ENCODE assay signal across 7 cellular contexts in genomic region chr12:51216652-51217051, GRCh38. TPM values are rescaled to one million over a fixed set of nuclear protein-coding genes. Genes with fewer than 3 reads are reported as not detected.
DNase-seq lines count a peak whose midpoint lies in the region; ATAC-seq and TF ChIP-seq lines count a peak whose summit lies in the region.

No MANE protein-coding gene starts in this region.

- no peak for ATAC-seq in activated T-helper 17 cell treated with anti-CD3 and anti-CD28 coated beads, Interleukin-2, amount 50 U/mL, for 72 hours (replicated peaks)
- ATAC-seq in stimulated activated naive B cell treated with anti-CD40 and anti-IgM and Interleukin-4, amounts not matched to agents 10 μg/mL and 1 μg/mL and 100 μg/mL, for 72 hours (replicated peaks) = no peak
- ATAC-seq in HG02798 (IDR thresholded peaks at IDR 0.05; ENCODE audit: poor library complexity, unreplicated experiment) (no peak), HG03097 (IDR thresholded peaks at IDR 0.05; ENCODE audit: low FRiP score, unreplicated experiment) (no peak)

- no peak overlapping the region for H3K27ac ChIP-seq in iPS-20b (ENCODE audit: low read length)

- TF ChIP-seq CTCF in HFF-Myc (IDR thresholded peaks at IDR 0.05; ENCODE audit: low read depth, low read length, missing control alignments) = no peak

- peaks cover 7% of the 10 kb centered on the region for H3K36me3 Mint-ChIP-seq in activated T-helper 17 cell treated with anti-CD3 and anti-CD28 coated beads, Interleukin-2, amount 50 U/mL, for 72 hours (ENCODE audit: low read depth)
- peaks cover 4 to 5% of the 10 kb centered on the region in 2 donors for H3K36me3 Mint-ChIP-seq in stimulated activated naive B cell treated with anti-CD40 and anti-IgM and Interleukin-4, amounts not matched to agents 10 μg/mL and 1 μg/mL and 100 μg/mL, for 72 hours

- no peaks in the 10 kb centered on the region for H3K27me3 Mint-ChIP-seq in activated T-helper 17 cell treated with anti-CD3 and anti-CD28 coated beads, Interleukin-2, amount 50 U/mL, for 72 hours
- no peaks in the 10 kb centered on the region for H3K27me3 Mint-ChIP-seq in stimulated activated naive B cell treated with anti-CD40 and anti-IgM and Interleukin-4, amounts not matched to agents 10 μg/mL and 1 μg/mL and 100 μg/mL, for 72 hours

- H3K27ac Mint-ChIP-seq in activated T-helper 17 cell treated with anti-CD3 and anti-CD28 coated beads, Interleukin-2, amount 50 U/mL, for 72 hours = peak overlapping the region; percentile 79
- peak overlapping the region; percentile 56 for H3K27ac Mint-ChIP-seq in stimulated activated naive B cell treated with anti-CD40 and anti-IgM and Interleukin-4, amounts not matched to agents 10 μg/mL and 1 μg/mL and 100 μg/mL, for 72 hours

- H3K4me1 Mint-ChIP-seq in activated T-helper 17 cell treated with anti-CD3 and anti-CD28 coated beads, Interleukin-2, amount 50 U/mL, for 72 hours = peaks cover 19% of the 10 kb centered on the region
- H3K4me1 Mint-ChIP-seq in stimulated activated naive B cell treated with anti-CD40 and anti-IgM and Interleukin-4, amounts not matched to agents 10 μg/mL and 1 μg/mL and 100 μg/mL, for 72 hours = peaks cover 13 to 24% of the 10 kb centered on the region in 2 donors

- no peaks in the 10 kb centered on the region for H3K9me3 Mint-ChIP-seq in activated T-helper 17 cell treated with anti-CD3 and anti-CD28 coated beads, Interleukin-2, amount 50 U/mL, for 72 hours
- no peaks in the 10 kb centered on the region for H3K9me3 Mint-ChIP-seq in stimulated activated naive B cell treated with anti-CD40 and anti-IgM and Interleukin-4, amounts not matched to agents 10 μg/mL and 1 μg/mL and 100 μg/mL, for 72 hours

- H3K4me3 Mint-ChIP-seq in activated T-helper 17 cell treated with anti-CD3 and anti-CD28 coated beads, Interleukin-2, amount 50 U/mL, for 72 hours = peak overlapping the region; percentile 75
- peak overlapping the region; percentile 72 to 74 for H3K4me3 Mint-ChIP-seq in stimulated activated naive B cell treated with anti-CD40 and anti-IgM and Interleukin-4, amounts not matched to agents 10 μg/mL and 1 μg/mL and 100 μg/mL, for 72 hours

- 0 out of 2 replicates have a peak overlapping the region, but pooled peaks have one; percentile 51 for H3K9ac ChIP-seq in iPS-20b (ENCODE audit: low read depth, low read length)

- H3K4me3 ChIP-seq in HFF-Myc (replicated peaks; ENCODE audit: low read depth, low read length) (peak overlapping the region; percentile 59), iPS-20b (ENCODE audit: low read length) (peak overlapping the region; percentile 75)

- no peak for DNase-seq in HFF-Myc (ENCODE audit: extremely low read depth, low read depth)
- no peak for DNase-seq in stimulated activated naive B cell treated with anti-CD40 and anti-IgM and Interleukin-4, amounts not matched to agents 10 μg/mL and 1 μg/mL and 100 μg/mL, for 72 hours
- no peak for DNase-seq in stimulated activated CD8-positive, alpha-beta memory T cell treated with anti-CD3 and anti-CD28 coated beads, Interleukin-4, amount 100 ng/mL, for 48 hours

- peaks cover 16% of the 10 kb centered on the region; the same call in 1 of the 2 replicates for H3K4me1 ChIP-seq in iPS-20b (ENCODE audit: insufficient read depth, low read length)

- H3K27me3 ChIP-seq in iPS-20b (ENCODE audit: insufficient read depth, low read length) = no peaks in the 10 kb centered on the region

- no peaks in the 10 kb centered on the region for H3K9me3 ChIP-seq in iPS-20b (ENCODE audit: insufficient read depth, low read depth, low read length)

- H3K36me3 ChIP-seq in iPS-20b (ENCODE audit: insufficient read depth, low read depth, low read length) = no peaks in the 10 kb centered on the region

RNA-seq across cellular contexts. Expression of gene POU6F1, which starts 1.2 kb away (rescaled TPM):
- total RNA-seq in activated T-helper 17 cell treated with anti-CD3 and anti-CD28 coated beads, Interleukin-2, amount 50 U/mL, for 72 hours = 10 to 100 TPM in 1 of 2 donors, 1 to 10 TPM in 1; 6.9 to 25.2 TPM

RNA-seq across cellular contexts. Expression of gene DAZAP2, which starts 22.0 kb away (rescaled TPM):
- total RNA-seq in activated T-helper 17 cell treated with anti-CD3 and anti-CD28 coated beads, Interleukin-2, amount 50 U/mL, for 72 hours = 100 to 1,000 TPM; 110 to 124 TPM

RNA-seq across cellular contexts. Expression of gene TFCP2, which starts 43.7 kb away (rescaled TPM):
- 10 to 100 TPM; 30.4 to 30.7 TPM for total RNA-seq in activated T-helper 17 cell treated with anti-CD3 and anti-CD28 coated beads, Interleukin-2, amount 50 U/mL, for 72 hours

RNA-seq across cellular contexts. Expression of gene SMAGP, which starts 53.6 kb away (rescaled TPM):
- under 1 TPM; 0.13 to 0.50 TPM for total RNA-seq in activated T-helper 17 cell treated with anti-CD3 and anti-CD28 coated beads, Interleukin-2, amount 50 U/mL, for 72 hours
